ENCODE assay signal across 28 cellular contexts in genomic region chr19:56953411-56953810, GRCh38.
"Had no signal": no experiment of that assay in that cellular context is flagged by ENCODE, and none has a peak within 500 bp of the region (broad histone marks: within the 10 kb centered on the region; RNA-seq: fewer than 3 reads in every experiment).

No MANE protein-coding gene starts in this region.

- ATAC-seq: activated CD4-positive, alpha-beta T cell treated with anti-CD3 and anti-CD28 coated beads for 36 hours; activated naive CD4-positive, alpha-beta T cell treated with anti-CD3 and anti-CD28 coated beads, Interleukin-2, amount 50 U/mL, for 72 hours; activated T-cell treated with anti-CD3 and anti-CD28 coated beads, Interleukin-2, amount 50 U/mL, for 72 hours; effector memory CD8-positive, alpha-beta T cell; gastroesophageal sphincter had no signal

- DNase-seq: activated CD4-positive, alpha-beta memory T cell treated with anti-CD3 and anti-CD28 coated beads, Interleukin-2, amount 10 ng/mL, durations not matched to agents 7 days and 5 days; activated CD4-positive, alpha-beta T cell treated with anti-CD3 and anti-CD28 coated beads for 36 hours; activated CD4-positive, alpha-beta T cell treated with anti-CD3 and anti-CD28 coated beads, Interleukin-2, amount 10 ng/mL, durations not matched to agents 7 days and 5 days; activated CD4-positive, alpha-beta T cell treated with anti-CD3 and anti-CD28 coated beads, Interleukin-2, amount 50 U/mL, for 4 hours; activated CD4-positive, CD25-positive, alpha-beta regulatory T cell; activated CD4-positive, CD25-positive, alpha-beta regulatory T cell treated with anti-CD3 and anti-CD28 coated beads, Interleukin-2, amount 50 U/mL, for 72 hours; activated CD8-positive, alpha-beta memory T cell treated with anti-CD3 and anti-CD28 coated beads, Interleukin-2, amount 50 U/mL, for 48 hours; activated gamma-delta T cell; activated naive CD4-positive, alpha-beta T cell; activated naive CD4-positive, alpha-beta T cell treated with anti-CD3 and anti-CD28 coated beads, Interleukin-2, amount 10 ng/mL, durations not matched to agents 7 days and 5 days; activated naive CD8-positive, alpha-beta T cell treated with anti-CD3 and anti-CD28 coated beads, Interleukin-2, amount 10 ng/mL, durations not matched to agents 7 days and 5 days; activated T-cell treated with anti-CD3 and anti-CD28 coated beads for 4 hours; activated T-cell treated with anti-CD3 and anti-CD28 coated beads, Interleukin-2, amount 50 U/mL, for 24 hours; activated T-cell treated with anti-CD3 and anti-CD28 coated beads, Interleukin-2, amount 50 U/mL, for 72 hours; caudate nucleus; cortex of kidney; dermis blood vessel endothelial cell; effector CD4-positive, alpha-beta T cell; effector memory CD8-positive, alpha-beta T cell; esophagus squamous epithelium; foreskin melanocyte; T-helper 2 cell had no signal

- H3K27ac ChIP-seq: epithelial cell of prostate, esophagus squamous epithelium, gastroesophageal sphincter had no signal

- H3K36me3 ChIP-seq: esophagus squamous epithelium, gastroesophageal sphincter had no signal

- H3K4me3 ChIP-seq: esophagus squamous epithelium, gastroesophageal sphincter had no signal

- H3K4me1 ChIP-seq: esophagus squamous epithelium, gastroesophageal sphincter had no signal

- FAIRE-seq: astrocyte, colon, endothelial cell of umbilical vein had no signal
